Comparison of ENCODE assay signal across 9 cellular contexts in genomic region chr5:135030691-135031145, GRCh38. TPM values are rescaled to one million over a fixed set of nuclear protein-coding genes. Genes with fewer than 3 reads are reported as not detected.
DNase-seq lines count a peak whose midpoint lies in the region; ATAC-seq and TF ChIP-seq lines count a peak whose summit lies in the region.
"Had no signal": no experiment of that assay in that cellular context is flagged by ENCODE, and none has a peak within 500 bp of the region (broad histone marks: within the 10 kb centered on the region; RNA-seq: fewer than 3 reads in every experiment).

No MANE protein-coding gene starts in this region.

- peaks cover 89% of the 10 kb centered on the region for H3K27me3 Mint-ChIP-seq in central memory CD8-positive, alpha-beta T cell
- H3K27me3 Mint-ChIP-seq in mesothelial cell of epicardium (ENCODE audit: low read depth) = peaks cover 83% of the 10 kb centered on the region

- DNase-seq in right cardiac atrium = peak in 1 of 3 donors; percentile 21
- DNase-seq in right atrium auricular region (ENCODE audit: low spot score) = no peak
- no peak for DNase-seq in central memory CD8-positive, alpha-beta T cell (ENCODE audit: low spot score in 2 of 2)
- no peak for DNase-seq in mesothelial cell of epicardium (ENCODE audit: low spot score in 2 of 2, unreplicated experiment in 2 of 2)
- DNase-seq in vagina (ENCODE audit: extremely low spot score in 2 of 2) = no peak
- DNase-seq in AML-193 (lab: John Stamatoyannopoulos, UW) = no peak
- no peak for DNase-seq in NCI-H2227 treated with DMSO at 0.1 percent for 48 hours (lab: John Stamatoyannopoulos, UW)
- no peak for DNase-seq in putamen (ENCODE audit: low spot score)

- intact Hi-C loops in right cardiac atrium (cut with DNase I) (no loop called here), vagina (cut with DNase I) (no loop called here)

- H3K36me3 Mint-ChIP-seq in central memory CD8-positive, alpha-beta T cell (ENCODE audit: insufficient read depth) = peaks cover 2% of the 10 kb centered on the region
- peaks cover 4% of the 10 kb centered on the region for H3K36me3 Mint-ChIP-seq in mesothelial cell of epicardium

- H3K4me1 ChIP-seq in right cardiac atrium (ENCODE audit: control insufficient read depth, insufficient read depth, low read length) = peaks cover 4% of the 10 kb centered on the region
- H3K4me1 ChIP-seq in right atrium auricular region = peaks cover 0 to 55% of the 10 kb centered on the region in 2 donors
- H3K4me1 ChIP-seq in vagina = peaks cover 52% of the 10 kb centered on the region

- peak overlapping the region; percentile 32 for H3K4me3 Mint-ChIP-seq in central memory CD8-positive, alpha-beta T cell
- H3K4me3 Mint-ChIP-seq in mesothelial cell of epicardium = peak overlapping the region; percentile 85

- ATAC-seq in right cardiac atrium = no peak
- ATAC-seq in central memory CD8-positive, alpha-beta T cell (replicated peaks; ENCODE audit: extremely low read depth, poor library complexity, severe bottlenecking) = no peak

- TF ChIP-seq CTCF in right atrium auricular region (IDR thresholded peaks at IDR 0.05) (no peak), mesothelial cell of epicardium (IDR thresholded peaks at IDR 0.05; ENCODE audit: unreplicated experiment) (no peak), vagina (IDR thresholded peaks at IDR 0.05) (no peak)

- H3K27me3 ChIP-seq in right cardiac atrium (ENCODE audit: control insufficient read depth, insufficient read depth) (no peaks in the 10 kb centered on the region), right atrium auricular region (peaks cover 61 to 63% of the 10 kb centered on the region in 2 donors), vagina (peaks cover 22% of the 10 kb centered on the region)

- no peak overlapping the region for H3K27ac Mint-ChIP-seq in central memory CD8-positive, alpha-beta T cell (ENCODE audit: low read depth)
- H3K27ac Mint-ChIP-seq in mesothelial cell of epicardium = peak overlapping the region; percentile 94

- TF ChIP-seq POLR2A in vagina (IDR thresholded peaks at IDR 0.05) = no peak

- H3K9me3 Mint-ChIP-seq in central memory CD8-positive, alpha-beta T cell = no peaks in the 10 kb centered on the region
- no peaks in the 10 kb centered on the region for H3K9me3 Mint-ChIP-seq in mesothelial cell of epicardium

- H3K4me3 ChIP-seq in right cardiac atrium (ENCODE audit: low read length) (peak overlapping the region; percentile 5), right atrium auricular region (peak overlapping the region in 1 of 2 donors; percentile 26), vagina (peak overlapping the region; percentile 32 to 57)

- H3K9me3 ChIP-seq in right cardiac atrium (ENCODE audit: control insufficient read depth, low read length) = no peaks in the 10 kb centered on the region
- H3K9me3 ChIP-seq in right atrium auricular region = no peaks in the 10 kb centered on the region
- H3K9me3 ChIP-seq in vagina = no peaks in the 10 kb centered on the region

- H3K27ac ChIP-seq in right cardiac atrium (ENCODE audit: low read length) (no peak overlapping the region), right atrium auricular region (no peak overlapping the region), vagina (peak overlapping the region; percentile 95)

- 5% methylated on average over 11 of the region's 11 CpGs for WGBS in right cardiac atrium

- no peaks in the 10 kb centered on the region for H3K36me3 ChIP-seq in right atrium auricular region
- no peaks in the 10 kb centered on the region for H3K36me3 ChIP-seq in vagina

- peaks cover 32% of the 10 kb centered on the region for H3K4me1 Mint-ChIP-seq in central memory CD8-positive, alpha-beta T cell
- peaks cover 36% of the 10 kb centered on the region for H3K4me1 Mint-ChIP-seq in mesothelial cell of epicardium

RNA-seq across cellular contexts. Expression of gene PITX1, which starts 3.3 kb away (rescaled TPM):
- under 1 TPM in 1 of 4 donors, not detected in 3; 0.18 TPM for total RNA-seq in right cardiac atrium
- 0.02 TPM for polyA plus RNA-seq in right cardiac atrium
- not detected for total RNA-seq in right atrium auricular region
- total RNA-seq in mesothelial cell of epicardium = 80.2 to 89.6 TPM (median 88.0 TPM) in 3 replicates
- 141 TPM for total RNA-seq in vagina
- total RNA-seq: mononuclear cell had no signal

Comparison
In these comparisons a context has a peak if more than half of its experiments do, and no peak if none do; other contexts are left out.
1. RNA of gene PITX1, which starts 3.3 kb away (total RNA-seq): 141 TPM in vagina (single experiment) and 80.2 to 89.6 TPM in mesothelial cell of epicardium; 0.18 TPM in right cardiac atrium and not detected in right atrium auricular region; every median in the first group is over 10 times any median in the second.